In the genomic region with DNA sequence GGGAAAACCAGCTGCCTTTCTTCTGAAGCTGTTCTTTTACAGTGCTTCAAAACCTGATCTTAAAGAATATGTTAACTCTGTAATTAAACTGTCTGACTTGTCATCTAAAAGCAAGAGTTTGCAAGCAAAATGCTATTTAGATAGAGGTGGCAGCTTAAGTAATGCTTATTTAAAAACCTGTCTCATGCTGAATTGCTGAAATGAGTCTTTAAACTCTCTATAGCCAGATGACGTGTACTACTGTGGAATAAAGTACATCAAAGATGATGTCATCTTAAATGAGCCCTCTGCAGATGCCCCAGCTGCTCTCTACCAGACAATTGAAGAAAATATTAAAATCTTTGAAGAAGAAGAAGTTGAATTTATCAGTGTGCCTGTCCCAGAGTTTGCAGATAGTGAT, we compare ENCODE assay signal across 27 cellular contexts. TPM values are rescaled to one million over a fixed set of nuclear protein-coding genes. Genes with fewer than 3 reads are reported as not detected.
A peak's percentile ranks its signal among the peaks of the same experiment; 100 is the strongest.
DNase-seq lines count a peak whose midpoint lies in the region; ATAC-seq and TF ChIP-seq lines count a peak whose summit lies in the region.
"Had no signal": no experiment of that assay in that cellular context is flagged by ENCODE, and none has a peak within 500 bp of the region (broad histone marks: within the 10 kb centered on the region; RNA-seq: fewer than 3 reads in every experiment).

No MANE protein-coding gene starts in this region.

- H3K27me3 Mint-ChIP-seq in natural killer cell (ENCODE audit: low read depth in 2 of 2) (no peaks in the 10 kb centered on the region), memory B cell (no peaks in the 10 kb centered on the region)
- no peaks in the 10 kb centered on the region for H3K27me3 Mint-ChIP-seq in natural killer cell treated with Interleukin-12 subunit alpha and Interleukin-12 subunit beta and Interleukin-15 and Interleukin-18, amount 100 ng/mL, for 72 hours
- H3K27me3 Mint-ChIP-seq in activated naive CD8-positive, alpha-beta T cell, result no peaks in the 10 kb centered on the region
- H3K27me3 Mint-ChIP-seq: activated CD8-positive, alpha-beta memory T cell treated with anti-CD3 and anti-CD28 coated beads, Interleukin-2, amount 10 ng/mL, durations not matched to agents 7 days and 5 days; CD4-positive, CD25-positive, alpha-beta regulatory T cell had no signal

- H3K4me1 Mint-ChIP-seq in natural killer cell (peaks cover 44 to 56% of the 10 kb centered on the region in 2 donors), memory B cell (peaks cover 4% of the 10 kb centered on the region)
- peaks cover 9 to 22% of the 10 kb centered on the region in 2 donors for H3K4me1 Mint-ChIP-seq in natural killer cell treated with Interleukin-12 subunit alpha and Interleukin-12 subunit beta and Interleukin-15 and Interleukin-18, amount 100 ng/mL, for 72 hours (ENCODE audit: low read depth in 2 of 2)
- peaks cover 67% of the 10 kb centered on the region for H3K4me1 Mint-ChIP-seq in activated naive CD8-positive, alpha-beta T cell (ENCODE audit: low read depth)
- H3K4me1 Mint-ChIP-seq: activated CD8-positive, alpha-beta memory T cell treated with anti-CD3 and anti-CD28 coated beads, Interleukin-2, amount 10 ng/mL, durations not matched to agents 7 days and 5 days; nephron progenitor cell had no signal

- ATAC-seq in natural killer cell (no peak), memory B cell (ENCODE audit: low read depth) (no peak), GM18867 (IDR thresholded peaks at IDR 0.05; ENCODE audit: unreplicated experiment) (no peak), GM18907 (IDR thresholded peaks at IDR 0.05; ENCODE audit: unreplicated experiment) (no peak)
- no peak for ATAC-seq in natural killer cell treated with Interleukin-12 subunit alpha and Interleukin-12 subunit beta and Interleukin-15 and Interleukin-18, amount 100 ng/mL, for 72 hours
- ATAC-seq: activated CD8-positive, alpha-beta memory T cell treated with anti-CD3 and anti-CD28 coated beads, Interleukin-2, amount 10 ng/mL, durations not matched to agents 7 days and 5 days; left ventricle myocardium superior had no signal

- DNase-seq in natural killer cell, result no peak
- DNase-seq in natural killer cell treated with Interleukin-12 subunit alpha and Interleukin-12 subunit beta and Interleukin-15 and Interleukin-18, amount 100 ng/mL, for 72 hours (ENCODE audit: low spot score), result no peak
- DNase-seq in memory B cell (ENCODE audit: low spot score in 2 of 2), result no peak
- no peak for DNase-seq in amygdala (lab: John Stamatoyannopoulos, UW)
- DNase-seq: activated CD4-positive, alpha-beta T cell treated with anti-CD3 and anti-CD28 coated beads for 48 hours; activated CD8-positive, alpha-beta memory T cell treated with anti-CD3 and anti-CD28 coated beads, Interleukin-2, amount 10 ng/mL, durations not matched to agents 7 days and 5 days; adrenal gland; CD4-positive, CD25-positive, alpha-beta regulatory T cell; colonic mucosa; DMS153; effector memory CD4-positive, alpha-beta T cell; foreskin fibroblast; GOT3; heart right ventricle; left ventricle myocardium superior; MG63; midbrain; NCI-H1417; NCI-H510A; nephron progenitor cell; sigmoid colon; stimulated activated CD4-positive, alpha-beta T cell treated with anti-CD3 and anti-CD28 coated beads, Interleukin-15, amount 100 ng/mL, for 24 hours; trophoblast cell had no signal

- no peak for TF ChIP-seq CTCF in natural killer cell (IDR thresholded peaks at IDR 0.05)

- H3K27ac Mint-ChIP-seq in natural killer cell (peak overlapping the region; percentile 54 to 84), memory B cell (peak overlapping the region; percentile 65)
- H3K27ac Mint-ChIP-seq in natural killer cell treated with Interleukin-12 subunit alpha and Interleukin-12 subunit beta and Interleukin-15 and Interleukin-18, amount 100 ng/mL, for 72 hours, result no peak overlapping the region
- peak overlapping the region; percentile 28 for H3K27ac Mint-ChIP-seq in activated naive CD8-positive, alpha-beta T cell
- H3K27ac Mint-ChIP-seq: activated CD8-positive, alpha-beta memory T cell treated with anti-CD3 and anti-CD28 coated beads, Interleukin-2, amount 10 ng/mL, durations not matched to agents 7 days and 5 days; activated T-helper 2 cell treated with anti-CD3 and anti-CD28 coated beads, Interferon-gamma antibody, Interleukin-2, Interleukin-4, amounts not matched to agents 10 μg/mL and 5 μg/mL and 100 μg/mL, durations not matched to agents 14 hours and 24 hours and 36 hours had no signal

- intact Hi-C loops in natural killer cell (cut with micrococcal nuclease), result no loop called here

- H3K4me3 Mint-ChIP-seq in natural killer cell, result no peak overlapping the region
- H3K4me3 Mint-ChIP-seq in natural killer cell treated with Interleukin-12 subunit alpha and Interleukin-12 subunit beta and Interleukin-15 and Interleukin-18, amount 100 ng/mL, for 72 hours, result no peak overlapping the region
- no peak overlapping the region for H3K4me3 Mint-ChIP-seq in activated naive CD8-positive, alpha-beta T cell
- H3K4me3 Mint-ChIP-seq in memory B cell, result no peak overlapping the region
- H3K4me3 Mint-ChIP-seq: activated CD8-positive, alpha-beta memory T cell treated with anti-CD3 and anti-CD28 coated beads, Interleukin-2, amount 10 ng/mL, durations not matched to agents 7 days and 5 days; nephron progenitor cell had no signal

- H3K36me3 Mint-ChIP-seq in natural killer cell (peaks cover 33% of the 10 kb centered on the region), memory B cell (peaks cover 47% of the 10 kb centered on the region)
- no peaks in the 10 kb centered on the region for H3K36me3 Mint-ChIP-seq in natural killer cell treated with Interleukin-12 subunit alpha and Interleukin-12 subunit beta and Interleukin-15 and Interleukin-18, amount 100 ng/mL, for 72 hours
- peaks cover 19% of the 10 kb centered on the region for H3K36me3 Mint-ChIP-seq in activated naive CD8-positive, alpha-beta T cell

- H3K9me3 Mint-ChIP-seq in natural killer cell (no peaks in the 10 kb centered on the region), memory B cell (no peaks in the 10 kb centered on the region)
- H3K9me3 Mint-ChIP-seq in natural killer cell treated with Interleukin-12 subunit alpha and Interleukin-12 subunit beta and Interleukin-15 and Interleukin-18, amount 100 ng/mL, for 72 hours, result no peaks in the 10 kb centered on the region
- no peaks in the 10 kb centered on the region for H3K9me3 Mint-ChIP-seq in activated naive CD8-positive, alpha-beta T cell (ENCODE audit: low read depth)
- H3K9me3 Mint-ChIP-seq: activated T-helper 2 cell treated with anti-CD3 and anti-CD28 coated beads, Interferon-gamma antibody, Interleukin-2, Interleukin-4, amounts not matched to agents 10 μg/mL and 5 μg/mL and 100 μg/mL, durations not matched to agents 14 hours and 24 hours and 36 hours; CD4-positive, CD25-positive, alpha-beta regulatory T cell; nephron progenitor cell had no signal

RNA-seq across cellular contexts. Expression of a gene that starts 22.9 kb away (rescaled TPM):
- 100 to 1,000 TPM; 305 to 387 (median 309) TPM for total RNA-seq in natural killer cell
- 100 to 1,000 TPM in 1 of 2 donors, 10 to 100 TPM in 1; 97.0 to 166 TPM for total RNA-seq in natural killer cell treated with Interleukin-12 subunit alpha and Interleukin-12 subunit beta and Interleukin-15 and Interleukin-18, amount 100 ng/mL, for 72 hours

RNA-seq across cellular contexts. Expression of a gene that starts 47.6 kb away (rescaled TPM):
- 10 to 100 TPM; 25.5 to 28.3 (median 26.9) TPM for total RNA-seq in natural killer cell
- 10 to 100 TPM; 36.0 to 40.3 TPM for total RNA-seq in natural killer cell treated with Interleukin-12 subunit alpha and Interleukin-12 subunit beta and Interleukin-15 and Interleukin-18, amount 100 ng/mL, for 72 hours

Comparison
In these comparisons a context has a peak if more than half of its experiments do, and no peak if none do; other contexts are left out.
1. H3K27ac Mint-ChIP-seq: peak in natural killer cell (2 of 2), activated naive CD8-positive, alpha-beta T cell (single experiment) and memory B cell (single experiment); none in natural killer cell treated with Interleukin-12 subunit alpha and Interleukin-12 subunit beta and Interleukin-15 and Interleukin-18, amount 100 ng/mL, for 72 hours (0 of 2).